25 cellular contexts compared by ENCODE assay signal in the genomic region with DNA sequence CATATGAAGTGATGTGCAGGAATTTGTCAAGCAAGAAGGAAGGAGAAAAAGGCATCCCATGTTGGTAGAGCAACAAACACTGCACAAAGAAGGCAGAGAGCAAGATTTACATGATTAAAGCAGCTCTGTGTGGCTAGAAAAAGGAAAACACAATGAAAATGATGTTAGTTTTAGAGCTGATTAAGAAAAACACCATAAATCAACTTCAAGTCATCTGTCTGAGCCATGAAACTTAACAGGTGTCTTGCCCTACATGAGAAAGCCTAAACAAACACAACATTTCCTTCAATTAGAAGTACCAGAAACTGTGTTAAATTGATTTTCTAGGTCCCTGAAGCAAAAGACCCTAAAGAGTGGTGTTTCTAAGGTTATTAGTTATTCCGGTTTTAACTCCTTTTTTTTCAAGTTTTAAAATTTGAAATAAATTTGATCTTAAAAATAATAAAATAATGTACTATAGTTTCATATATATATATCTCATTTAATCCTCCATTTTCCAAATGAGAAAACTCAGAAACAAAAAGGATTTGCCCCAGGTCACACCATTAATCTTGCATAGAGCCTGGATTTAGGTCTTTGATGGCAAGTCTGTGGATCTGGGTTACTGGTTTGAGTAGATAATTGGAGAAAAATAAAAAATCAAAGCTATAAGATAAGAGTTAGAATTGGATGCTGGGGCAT. TPM values are rescaled to one million over a fixed set of nuclear protein-coding genes. Genes with fewer than 3 reads are reported as not detected.
DNase-seq lines count a peak whose midpoint lies in the region; ATAC-seq, FAIRE-seq and TF ChIP-seq lines count a peak whose summit lies in the region.
"Had no signal": no experiment of that assay in that cellular context is flagged by ENCODE, and none has a peak within 500 bp of the region (broad histone marks: within the 10 kb centered on the region; RNA-seq: fewer than 3 reads in every experiment).

No MANE protein-coding gene starts in this region.

- H2AK5ac ChIP-seq in H1 (ENCODE audit: low read depth, low read length), result no peak overlapping the region

- H4K91ac ChIP-seq in H1 (replicated peaks; ENCODE audit: insufficient read length, low read length), result no peak overlapping the region

- no peak overlapping the region for H4K5ac ChIP-seq in H1 (ENCODE audit: insufficient read length, low read depth, low read length)

- no peak overlapping the region for H3K56ac ChIP-seq in H1 (replicated peaks; ENCODE audit: insufficient read length, low read depth, low read length)

- no peak overlapping the region for H4K8ac ChIP-seq in H1 (ENCODE audit: extremely low read depth, insufficient read depth, low read length)

- no peaks in the 10 kb centered on the region for H3K9me3 Mint-ChIP-seq in GM23338
- peaks cover 3% of the 10 kb centered on the region for H3K9me3 Mint-ChIP-seq in activated CD4-positive, alpha-beta T cell treated with anti-CD3 and anti-CD28 coated beads, Interleukin-2, amount 10 ng/mL, durations not matched to agents 7 days and 5 days

- H2BK5ac ChIP-seq in H1 (ENCODE audit: low read depth, low read length), result no peak overlapping the region

- H3K36me3 Mint-ChIP-seq in GM23338 (ENCODE audit: low read depth), result no peaks in the 10 kb centered on the region
- H3K36me3 Mint-ChIP-seq in activated CD4-positive, alpha-beta T cell treated with anti-CD3 and anti-CD28 coated beads, Interleukin-2, amount 10 ng/mL, durations not matched to agents 7 days and 5 days (ENCODE audit: low read depth), result no peaks in the 10 kb centered on the region
- H3K36me3 Mint-ChIP-seq: CD14-positive monocyte; CD8-positive, alpha-beta T cell had no signal

- peaks cover 3% of the 10 kb centered on the region for H3K27me3 Mint-ChIP-seq in GM23338 (ENCODE audit: insufficient read depth, low read depth, poor library complexity)
- no peaks in the 10 kb centered on the region for H3K27me3 Mint-ChIP-seq in activated CD4-positive, alpha-beta T cell treated with anti-CD3 and anti-CD28 coated beads, Interleukin-2, amount 10 ng/mL, durations not matched to agents 7 days and 5 days

- TF ChIP-seq EP300 in H1 (IDR thresholded peaks at IDR 0.05; ENCODE audit: borderline replicate concordance in 1 of 2, low read depth in 2 of 2, low read length in 2 of 2) (no peak), neural cell (conservative IDR thresholded peaks at IDR 0.05; ENCODE audit: poor library complexity, severe bottlenecking) (no peak)

- H3K27me3 ChIP-seq in GM23338 (ENCODE audit: insufficient read depth), result no peaks in the 10 kb centered on the region
- no peaks in the 10 kb centered on the region for H3K27me3 ChIP-seq in H1 (replicated peaks in 1 of 4; ENCODE audit: control insufficient read depth in 3 of 4, extremely low read depth in 1 of 4, insufficient read depth in 3 of 4, low read length in 3 of 4)
- H3K27me3 ChIP-seq in neural cell (ENCODE audit: insufficient read depth, low read depth, low read length), result no peaks in the 10 kb centered on the region
- H3K27me3 ChIP-seq: BLaER1 had no signal

- H4K20me1 ChIP-seq in GM23338 (replicated peaks; ENCODE audit: insufficient read depth) (no peaks in the 10 kb centered on the region), H1 (replicated peaks in 1 of 2; ENCODE audit: control insufficient read depth in 1 of 2, insufficient read depth in 2 of 2, low read length in 2 of 2) (no peaks in the 10 kb centered on the region), neural cell (ENCODE audit: insufficient read depth) (no peaks in the 10 kb centered on the region)
- H4K20me1 ChIP-seq: BLaER1 had no signal

- no peak for TF ChIP-seq CTCF in GM23338 (conservative IDR thresholded peaks at IDR 0.05; ENCODE audit: low read depth in 2 of 2)
- no peak for TF ChIP-seq CTCF in H1 (IDR thresholded peaks at IDR 0.05; ENCODE audit: control extremely low read depth in 1 of 3, insufficient read depth in 1 of 3, low read depth in 1 of 3, low read length in 3 of 3)
- no peak for TF ChIP-seq CTCF in neural cell (IDR thresholded peaks at IDR 0.05; ENCODE audit: poor library complexity, severe bottlenecking)

- H3K4me3 ChIP-seq in GM23338, result no peak overlapping the region
- H3K4me3 ChIP-seq in H1 (ENCODE audit: extremely low read depth in 1 of 4, insufficient read depth in 2 of 4, low read depth in 3 of 4, low read length in 4 of 4), result no peak overlapping the region
- H3K4me3 ChIP-seq in neural cell (ENCODE audit: low read length), result peak overlapping the region; percentile 9
- H3K4me3 ChIP-seq: BLaER1, GM12878 had no signal

- H3K36me3 ChIP-seq in GM23338 (ENCODE audit: insufficient read depth), result no peaks in the 10 kb centered on the region
- no peaks in the 10 kb centered on the region for H3K36me3 ChIP-seq in H1 (ENCODE audit: control insufficient read depth in 2 of 4, insufficient read depth in 4 of 4, low read length in 3 of 4)
- no peaks in the 10 kb centered on the region for H3K36me3 ChIP-seq in neural cell (ENCODE audit: insufficient read depth, low read length)
- H3K36me3 ChIP-seq: BLaER1 had no signal

- H3K4me2 ChIP-seq in GM23338 (no peak overlapping the region), H1 (ENCODE audit: insufficient read depth in 1 of 2, low read depth in 2 of 2, low read length in 2 of 2) (no peak overlapping the region), neural cell (ENCODE audit: low read length) (no peak overlapping the region)
- H3K4me2 ChIP-seq: BLaER1 had no signal

- H2BK20ac ChIP-seq in H1 (ENCODE audit: low read length), result no peak overlapping the region

- H3K14ac ChIP-seq in H1 (ENCODE audit: insufficient read length), result no peak overlapping the region

- no peak overlapping the region for H3K18ac ChIP-seq in H1 (ENCODE audit: extremely low read depth, low read length)

- no peak overlapping the region; the same call in 1 of the 2 replicates for H3K27ac Mint-ChIP-seq in GM23338
- no peak overlapping the region for H3K27ac Mint-ChIP-seq in activated CD4-positive, alpha-beta T cell treated with anti-CD3 and anti-CD28 coated beads, Interleukin-2, amount 10 ng/mL, durations not matched to agents 7 days and 5 days
- H3K27ac Mint-ChIP-seq: CD14-positive monocyte; CD8-positive, alpha-beta T cell had no signal

- H3K9me3 ChIP-seq in H1 (ENCODE audit: insufficient read depth in 2 of 2, low read depth in 1 of 2, low read length in 1 of 2), result no peaks in the 10 kb centered on the region
- H3K9me3 ChIP-seq in neural cell (ENCODE audit: low read length), result no peaks in the 10 kb centered on the region
- H3K9me3 ChIP-seq: BLaER1 had no signal

- H2AFZ ChIP-seq in GM23338, result peak overlapping the region; percentile 45; the same call in 1 of the 2 replicates
- peak overlapping the region; percentile 28; the same call in 1 of the 2 replicates for H2AFZ ChIP-seq in H1 (ENCODE audit: low read length)
- no peak overlapping the region for H2AFZ ChIP-seq in neural cell (ENCODE audit: low read depth, low read length)

- POLR2A ChIA-PET in H1 (lab: Charles Lee; ENCODE audit: partially characterized antibody), result no interaction called here
- POLR2A ChIA-PET in activated CD4-positive, alpha-beta T cell treated with anti-CD3 and anti-CD28 coated beads, Interleukin-2, amount 10 ng/mL, durations not matched to agents 7 days and 5 days (lab: Charles Lee), result no interaction called here

- H3K79me1 ChIP-seq in H1 (ENCODE audit: low read depth, low read length), result no peaks in the 10 kb centered on the region

- no peak for TF ChIP-seq RAD21 in H1 (IDR thresholded peaks at IDR 0.05 in 1 of 2, conservative IDR thresholded peaks at IDR 0.05 in 1 of 2; ENCODE audit: low read depth in 2 of 2, low read length in 2 of 2)
- TF ChIP-seq RAD21 in neural cell (conservative IDR thresholded peaks at IDR 0.05), result no peak

- H3K9ac ChIP-seq in H1 (replicated peaks in 1 of 4; ENCODE audit: extremely low read depth in 1 of 4, low read depth in 3 of 4, low read length in 3 of 4) (no peak overlapping the region), neural cell (ENCODE audit: low read length) (no peak overlapping the region)
- H3K9ac ChIP-seq: BLaER1 had no signal

- H3K23me2 ChIP-seq in H1 (ENCODE audit: low read depth, low read length), result no peaks in the 10 kb centered on the region

- ATAC-seq in GM23338 (no peak), GM18861 (IDR thresholded peaks at IDR 0.05; ENCODE audit: unreplicated experiment) (no peak)
- ATAC-seq: CD8-positive, alpha-beta T cell; GM12878 had no signal

- H3K4me1 ChIP-seq in GM23338 (ENCODE audit: insufficient read depth) (no peaks in the 10 kb centered on the region), H1 (replicated peaks in 1 of 4; ENCODE audit: control insufficient read depth in 3 of 4, insufficient read depth in 4 of 4, low read length in 3 of 4) (peaks cover 0 to 2% (median 0%) of the 10 kb centered on the region in 4 experiments; a peak in 1 of 7 replicates)
- H3K4me1 ChIP-seq: BLaER1 had no signal

- H3K4me3 Mint-ChIP-seq in GM23338, result no peak overlapping the region
- no peak overlapping the region for H3K4me3 Mint-ChIP-seq in activated CD4-positive, alpha-beta T cell treated with anti-CD3 and anti-CD28 coated beads, Interleukin-2, amount 10 ng/mL, durations not matched to agents 7 days and 5 days
- H3K4me3 Mint-ChIP-seq: CD14-positive monocyte; CD8-positive, alpha-beta T cell had no signal

- H3K27ac ChIP-seq in GM23338 (ENCODE audit: low read depth) (no peak overlapping the region), H1 (ENCODE audit: low read depth, low read length) (no peak overlapping the region), neural cell (ENCODE audit: low read length) (peak overlapping the region; percentile 19)
- H3K27ac ChIP-seq: BLaER1 had no signal

- H3F3A ChIP-seq in GM23338 (replicated peaks; ENCODE audit: low read depth) (no peaks in the 10 kb centered on the region), neural cell (ENCODE audit: insufficient read depth, low read length, poor library complexity, severe bottlenecking) (no peaks in the 10 kb centered on the region)

- peaks cover 3% of the 10 kb centered on the region; the same call in 2 of the 3 replicates for H3K4me1 Mint-ChIP-seq in GM23338
- H3K4me1 Mint-ChIP-seq in activated CD4-positive, alpha-beta T cell treated with anti-CD3 and anti-CD28 coated beads, Interleukin-2, amount 10 ng/mL, durations not matched to agents 7 days and 5 days, result no peaks in the 10 kb centered on the region
- H3K4me1 Mint-ChIP-seq: CD14-positive monocyte had no signal

- DNase-seq in GM23338 (ENCODE audit: low spot score) (no peak), H1 (ENCODE audit: low read depth in 1 of 2, low spot score in 2 of 2) (no peak), NCI-H510A (lab: John Stamatoyannopoulos, UW) (no peak), epidermal melanocyte (ENCODE audit: insufficient read length, low spot score) (no peak)
- DNase-seq in activated CD4-positive, alpha-beta T cell treated with anti-CD3 and anti-CD28 coated beads, Interleukin-2, amount 10 ng/mL, durations not matched to agents 7 days and 5 days, result no peak
- DNase-seq: 8988T; Calu3; CD8-positive, alpha-beta T cell; DMS 273 treated with DMSO at 0.1 percent for 48 hours; DMS53; DND-41; EL; HCEC 1CT; IMR-90 had no signal

- no peak overlapping the region for H2BK12ac ChIP-seq in H1 (ENCODE audit: low read depth, low read length)

- H3K4ac ChIP-seq in H1 (replicated peaks; ENCODE audit: insufficient read length, low read depth, low read length), result no peak overlapping the region

- H3K9me2 ChIP-seq in GM23338 (ENCODE audit: insufficient read depth) (no peaks in the 10 kb centered on the region), neural cell (ENCODE audit: insufficient read depth, low read length) (no peaks in the 10 kb centered on the region)

- no peak overlapping the region for H3K23ac ChIP-seq in H1 (ENCODE audit: insufficient read length)

- H3K79me2 ChIP-seq in GM23338 (replicated peaks; ENCODE audit: insufficient read depth) (no peaks in the 10 kb centered on the region), H1 (ENCODE audit: control insufficient read depth in 1 of 2, insufficient read depth in 2 of 2, low read length in 2 of 2) (no peaks in the 10 kb centered on the region), neural cell (replicated peaks; ENCODE audit: insufficient read depth, low read length) (no peaks in the 10 kb centered on the region)

- 92% methylated on average over 1 of the region's 1 CpG; no CpG with 5 or more reads in 1 of the 2 experiments for WGBS in H1 (ENCODE audit: extremely low coverage in 1 of 2, insufficient coverage in 1 of 2, insufficient read length in 1 of 2, insufficient replicate concordance in 2 of 2, low coverage in 1 of 2, low lambda C conversion rate in 2 of 2, missing lambda C conversion rate in 1 of 2), 2 experiments

- no peak overlapping the region for H2BK15ac ChIP-seq in H1 (ENCODE audit: low read length)

- CTCF ChIA-PET in H1 (lab: Charles Lee; ENCODE audit: partially characterized antibody), result no interaction called here
- CTCF ChIA-PET in activated CD4-positive, alpha-beta T cell treated with anti-CD3 and anti-CD28 coated beads, Interleukin-2, amount 10 ng/mL, durations not matched to agents 7 days and 5 days (lab: Charles Lee), result no interaction called here

- FAIRE-seq in H1 (lab: Jason Lieb, UNC), result no peak
- FAIRE-seq: GM12878, GM19239, H54, HTR-8/SVneo had no signal

- no peak overlapping the region for H2BK120ac ChIP-seq in H1 (replicated peaks; ENCODE audit: low read depth, low read length)

- no peak for TF ChIP-seq POLR2A in H1 (IDR thresholded peaks at IDR 0.05; ENCODE audit: control extremely low read depth in 1 of 2, low read depth in 2 of 2, low read length in 2 of 2)

RNA-seq across cellular contexts. Expression of gene DSC1, which starts 8.6 kb away (rescaled TPM):
- total RNA-seq in GM23338 (2014; rRNA removed; shearing (Covaris generic)), result not detected in 2 replicates
- polyA plus RNA-seq in GM23338 (2016; fragmentation: Nextera tagmentation; extraction: Ambion mirVana) (not detected in 2 replicates), H1 (2011; rRNA removed) (0.02 TPM in 1 of 2 replicates, not detected in the other), neural cell (not detected in 2 replicates)
- total RNA-seq in H1 (2021; fragmentation: NEBNext Ultra II Directional; extraction: Animal tissue kit (Norgen Biotek cat#: 25700)), result not detected in 2 replicates
- not detected for polyA plus RNA-seq in H1 (2011; cell fraction: cytosol; rRNA removed)
- polyA plus RNA-seq in H1 (2011; cell fraction: nucleus; rRNA removed), result not detected
- polyA plus RNA-seq in H1 (2012, experiment 1 of 2), result not detected in 4 replicates
- polyA plus RNA-seq in H1 (2012, experiment 2 of 2), result not detected
- 0.02 TPM for polyA plus RNA-seq in H1 (2013, experiment 1 of 2)
- polyA plus RNA-seq in H1 (2013, experiment 2 of 2), result 0.02 TPM
- polyA minus RNA-seq in H1 (2011; rRNA and poly(A)+ RNA removed), result 0.02 TPM in 1 of 2 replicates, not detected in the other
- not detected for polyA minus RNA-seq in H1 (2011; cell fraction: cytosol; rRNA and poly(A)+ RNA removed)
- not detected for polyA minus RNA-seq in H1 (2011; cell fraction: nucleus; rRNA and poly(A)+ RNA removed)
- polyA minus RNA-seq in neural cell, result not detected in 2 replicates
- total RNA-seq in activated CD4-positive, alpha-beta T cell treated with anti-CD3 and anti-CD28 coated beads, Interleukin-2, amount 10 ng/mL, durations not matched to agents 7 days and 5 days, result under 1 TPM; 0.27 to 0.33 TPM
- total RNA-seq: A673, Calu3, G401, IMR-90 had no signal
- polyA plus RNA-seq: AG04450, CD14-positive monocyte, IMR-90 had no signal
